In the genomic region with DNA sequence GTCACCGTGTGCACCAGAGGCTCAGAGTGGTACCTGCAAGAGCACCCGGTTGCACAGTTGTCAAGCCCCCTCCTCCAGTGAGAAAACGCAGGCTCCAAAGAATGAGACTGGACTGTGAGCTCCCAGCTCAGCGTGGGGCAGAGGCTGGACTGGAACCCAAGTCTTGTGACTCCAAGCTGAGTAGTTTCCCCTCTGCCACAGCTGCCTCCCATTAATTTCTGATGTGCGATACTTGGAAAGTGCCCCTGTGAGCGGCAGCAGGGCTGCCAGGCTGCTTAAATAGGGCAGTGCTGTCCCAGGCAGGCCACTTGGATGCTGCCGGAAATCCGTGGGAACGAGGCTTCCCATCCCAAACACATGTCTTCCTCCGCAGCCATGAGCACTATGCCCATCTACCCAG, we compare ENCODE assay signal across 1 cellular context.
A peak's percentile ranks its signal among the peaks of the same experiment; 100 is the strongest.
TF ChIP-seq lines count a peak whose summit lies in the region.

No MANE protein-coding gene starts in this region.

TF ChIP-seq in GM12878, 131 proteins besides CTCF, POLR2A, EP300 and RAD21 (continued from another document):
- TF ChIP-seq, protein P1, sequence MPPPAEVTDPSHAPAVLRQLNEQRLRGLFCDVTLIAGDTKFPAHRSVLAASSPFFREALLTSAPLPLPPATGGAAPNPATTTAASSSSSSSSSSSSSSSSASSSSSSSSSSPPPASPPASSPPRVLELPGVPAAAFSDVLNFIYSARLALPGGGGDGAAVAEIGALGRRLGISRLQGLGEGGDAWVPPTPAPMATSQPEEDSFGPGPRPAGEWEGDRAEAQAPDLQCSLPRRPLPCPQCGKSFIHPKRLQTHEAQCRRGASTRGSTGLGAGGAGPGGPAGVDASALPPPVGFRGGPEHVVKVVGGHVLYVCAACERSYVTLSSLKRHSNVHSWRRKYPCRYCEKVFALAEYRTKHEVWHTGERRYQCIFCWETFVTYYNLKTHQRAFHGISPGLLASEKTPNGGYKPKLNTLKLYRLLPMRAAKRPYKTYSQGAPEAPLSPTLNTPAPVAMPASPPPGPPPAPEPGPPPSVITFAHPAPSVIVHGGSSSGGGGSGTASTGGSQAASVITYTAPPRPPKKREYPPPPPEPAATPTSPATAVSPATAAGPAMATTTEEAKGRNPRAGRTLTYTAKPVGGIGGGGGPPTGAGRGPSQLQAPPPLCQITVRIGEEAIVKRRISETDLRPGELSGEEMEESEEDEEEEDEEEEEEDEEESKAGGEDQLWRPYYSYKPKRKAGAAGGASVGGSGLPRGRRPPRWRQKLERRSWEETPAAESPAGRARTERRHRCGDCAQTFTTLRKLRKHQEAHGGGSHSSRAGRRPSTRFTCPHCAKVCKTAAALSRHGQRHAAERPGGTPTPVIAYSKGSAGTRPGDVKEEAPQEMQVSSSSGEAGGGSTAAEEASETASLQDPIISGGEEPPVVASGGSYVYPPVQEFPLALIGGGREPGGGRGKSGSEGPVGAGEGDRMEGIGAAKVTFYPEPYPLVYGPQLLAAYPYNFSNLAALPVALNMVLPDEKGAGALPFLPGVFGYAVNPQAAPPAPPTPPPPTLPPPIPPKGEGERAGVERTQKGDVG (CRISPR knock-in tag; IDR thresholded peaks at IDR 0.05): 0 out of 2 replicates have a peak, but pooled peaks have one; percentile 49
- peak; percentile 37; the same call in 1 of the 2 replicates for TF ChIP-seq LARP7 (IDR thresholded peaks at IDR 0.05)
